Comparison of ENCODE assay signal across 8 cellular contexts in genomic region chr6:30618270-30618787, GRCh38. TPM values are rescaled to one million over a fixed set of nuclear protein-coding genes. Genes with fewer than 3 reads are reported as not detected.
DNase-seq lines count a peak whose midpoint lies in the region; ATAC-seq and TF ChIP-seq lines count a peak whose summit lies in the region.

No MANE protein-coding gene starts in this region.

- peaks cover 35 to 45% (median 38%) of the 10 kb centered on the region in 3 donors for H3K36me3 ChIP-seq in skeletal muscle tissue (ENCODE audit: control insufficient read depth in 3 of 3, insufficient read depth in 3 of 3, low read length in 3 of 3)

- H3K4me3 ChIP-seq in skeletal muscle tissue (ENCODE audit: low read length in 3 of 3) = peak overlapping the region; percentile 74 to 100 (median 94)

- H3K27me3 ChIP-seq in foreskin keratinocyte (no peaks in the 10 kb centered on the region), skeletal muscle tissue (ENCODE audit: control insufficient read depth in 3 of 3, insufficient read depth in 3 of 3, low read length in 3 of 3) (no peaks in the 10 kb centered on the region)

- H3K27ac ChIP-seq in foreskin keratinocyte = peak overlapping the region; percentile 97
- H3K27ac ChIP-seq in skeletal muscle tissue (ENCODE audit: low read depth, low read length) = peak overlapping the region; percentile 100

- DNase-seq in DMS79 treated with DMSO at 0.1 percent for 48 hours (lab: John Stamatoyannopoulos, UW) = peak; percentile 39
- DNase-seq in DMS79 (lab: John Stamatoyannopoulos, UW) = no peak
- DNase-seq in T-helper 17 cell = no peak
- no peak for DNase-seq in foreskin keratinocyte
- no peak for DNase-seq in NCI-H2196 (lab: John Stamatoyannopoulos, UW; ENCODE audit: unreplicated experiment)
- DNase-seq in activated CD4-positive, alpha-beta T cell treated with anti-CD3 and anti-CD28 coated beads, Interleukin-2, amount 50 U/mL, for 48 hours = no peak

- H3K36me3 Mint-ChIP-seq in T-helper 17 cell (ENCODE audit: low read depth) = peaks cover 17% of the 10 kb centered on the region

- TF ChIP-seq CTCF in foreskin keratinocyte (conservative IDR thresholded peaks at IDR 0.05) = no peak

- peak overlapping the region; percentile 97 for H3K27ac Mint-ChIP-seq in T-helper 17 cell

- peak overlapping the region; percentile 94 to 99 (median 98) for H3K9ac ChIP-seq in skeletal muscle tissue (ENCODE audit: low read depth in 1 of 3, low read length in 3 of 3)

- no peaks in the 10 kb centered on the region for H3K27me3 Mint-ChIP-seq in T-helper 17 cell

- H3K9me3 ChIP-seq in T-helper 17 cell (ENCODE audit: control insufficient read depth, low read length, poor library complexity, severe bottlenecking) (no peaks in the 10 kb centered on the region), skeletal muscle tissue (ENCODE audit: control insufficient read depth in 3 of 3, low read length in 3 of 3) (no peaks in the 10 kb centered on the region)

- H3K4me1 ChIP-seq in foreskin keratinocyte (peaks cover 14% of the 10 kb centered on the region), skeletal muscle tissue (ENCODE audit: control insufficient read depth in 3 of 3, insufficient read depth in 3 of 3, low read length in 3 of 3) (peaks cover 23 to 31% (median 27%) of the 10 kb centered on the region in 3 donors)

- H3K4me1 Mint-ChIP-seq in T-helper 17 cell = peaks cover 27% of the 10 kb centered on the region

- peak overlapping the region; percentile 89 for H3K4me3 Mint-ChIP-seq in T-helper 17 cell

- no peak for ATAC-seq in T-helper 17 cell
- ATAC-seq in foreskin keratinocyte = no peak
- ATAC-seq in GM21447 (IDR thresholded peaks at IDR 0.05; ENCODE audit: unreplicated experiment) = no peak

RNA-seq across cellular contexts. Expression of gene MRPS18B, which starts 0.7 kb away (rescaled TPM):
- total RNA-seq in T-helper 17 cell = 10 to 100 TPM; 16.3 to 23.2 TPM
- total RNA-seq in foreskin keratinocyte = 61.5 and 64.8 TPM in 2 replicates
- 67.4 and 71.8 TPM in 2 replicates for polyA plus RNA-seq in foreskin keratinocyte
- 105 TPM for total RNA-seq in skeletal muscle tissue

RNA-seq across cellular contexts. Expression of gene PPP1R10, which starts 1.3 kb away (rescaled TPM):
- total RNA-seq in T-helper 17 cell = 100 to 1,000 TPM; 114 to 123 TPM
- total RNA-seq in foreskin keratinocyte = 41.5 and 42.6 TPM in 2 replicates
- 13.8 and 14.6 TPM in 2 replicates for polyA plus RNA-seq in foreskin keratinocyte
- total RNA-seq in skeletal muscle tissue = 20.4 TPM

RNA-seq across cellular contexts. Expression of gene ATAT1, which starts 8.3 kb away (rescaled TPM):
- total RNA-seq in T-helper 17 cell (1 to 10 TPM; 5.6 to 6.6 TPM), foreskin keratinocyte (4.6 and 6.1 TPM in 2 replicates), skeletal muscle tissue (2.1 TPM)
- polyA plus RNA-seq in foreskin keratinocyte = 5.7 and 7.8 TPM in 2 replicates

RNA-seq across cellular contexts. Expression of gene C6orf136, which starts 28.6 kb away (rescaled TPM):
- 10 to 100 TPM; 32.6 to 37.0 TPM for total RNA-seq in T-helper 17 cell
- total RNA-seq in foreskin keratinocyte = 8.2 and 10.2 TPM in 2 replicates
- 16.9 and 19.1 TPM in 2 replicates for polyA plus RNA-seq in foreskin keratinocyte
- 9.9 TPM for total RNA-seq in skeletal muscle tissue

RNA-seq across cellular contexts. Expression of gene ABCF1, which starts 47.1 kb away (rescaled TPM):
- total RNA-seq in T-helper 17 cell (100 to 1,000 TPM in 1 of 2 donors, 10 to 100 TPM in 1; 97.4 to 106 TPM), foreskin keratinocyte (57.1 and 69.7 TPM in 2 replicates), skeletal muscle tissue (21.9 TPM)
- 34.3 and 38.5 TPM in 2 replicates for polyA plus RNA-seq in foreskin keratinocyte
